ENCODE assay signal across 1 cellular context in the genomic region with DNA sequence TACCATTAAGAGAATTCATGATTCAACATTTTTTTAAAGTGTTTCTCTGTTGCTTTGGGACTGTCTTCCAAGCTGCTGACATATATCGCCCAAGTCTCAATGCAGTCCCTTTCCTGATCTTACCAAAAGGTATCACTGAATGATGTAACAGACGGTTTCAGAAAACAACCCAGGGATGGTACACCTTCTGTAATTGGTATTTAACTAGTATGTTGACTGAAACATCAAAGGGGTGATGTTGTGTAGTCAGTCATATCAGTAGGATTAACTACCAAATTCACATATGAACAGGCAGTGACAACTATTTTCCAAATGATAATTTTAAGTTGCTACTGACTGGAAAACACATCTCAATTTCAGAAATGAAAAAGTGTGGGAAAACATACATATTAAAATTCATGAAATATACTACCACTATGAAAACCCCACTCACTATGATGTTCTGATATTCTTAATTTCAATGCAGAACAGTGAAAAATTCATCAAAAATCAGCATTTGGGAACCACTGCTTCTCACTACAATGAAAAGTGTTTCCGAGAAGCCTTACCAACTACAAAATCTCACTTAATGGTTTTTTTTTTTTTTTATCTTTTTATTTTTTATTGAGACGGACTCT.
A peak's percentile ranks its signal among the peaks of the same experiment; 100 is the strongest.
TF ChIP-seq lines count a peak whose summit lies in the region.

No MANE protein-coding gene starts in this region.

TF ChIP-seq in HepG2, 621 proteins besides CTCF, POLR2A, EP300 and RAD21:
- TF ChIP-seq, protein P1, sequence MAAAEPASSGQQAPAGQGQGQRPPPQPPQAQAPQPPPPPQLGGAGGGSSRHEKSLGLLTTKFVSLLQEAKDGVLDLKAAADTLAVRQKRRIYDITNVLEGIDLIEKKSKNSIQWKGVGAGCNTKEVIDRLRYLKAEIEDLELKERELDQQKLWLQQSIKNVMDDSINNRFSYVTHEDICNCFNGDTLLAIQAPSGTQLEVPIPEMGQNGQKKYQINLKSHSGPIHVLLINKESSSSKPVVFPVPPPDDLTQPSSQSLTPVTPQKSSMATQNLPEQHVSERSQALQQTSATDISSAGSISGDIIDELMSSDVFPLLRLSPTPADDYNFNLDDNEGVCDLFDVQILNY (CRISPR knock-in tag; conservative IDR thresholded peaks at IDR 0.05) = no peak
- TF ChIP-seq, protein P2, sequence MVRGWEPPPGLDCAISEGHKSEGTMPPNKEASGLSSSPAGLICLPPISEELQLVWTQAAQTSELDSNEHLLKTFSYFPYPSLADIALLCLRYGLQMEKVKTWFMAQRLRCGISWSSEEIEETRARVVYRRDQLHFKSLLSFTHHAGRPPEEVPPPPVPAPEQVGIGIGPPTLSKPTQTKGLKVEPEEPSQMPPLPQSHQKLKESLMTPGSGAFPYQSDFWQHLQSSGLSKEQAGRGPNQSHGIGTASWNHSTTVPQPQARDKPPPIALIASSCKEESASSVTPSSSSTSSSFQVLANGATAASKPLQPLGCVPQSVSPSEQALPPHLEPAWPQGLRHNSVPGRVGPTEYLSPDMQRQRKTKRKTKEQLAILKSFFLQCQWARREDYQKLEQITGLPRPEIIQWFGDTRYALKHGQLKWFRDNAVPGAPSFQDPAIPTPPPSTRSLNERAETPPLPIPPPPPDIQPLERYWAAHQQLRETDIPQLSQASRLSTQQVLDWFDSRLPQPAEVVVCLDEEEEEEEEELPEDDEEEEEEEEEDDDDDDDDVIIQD (CRISPR knock-in tag; IDR thresholded peaks at IDR 0.05; ENCODE audit: low read depth) = peak; percentile 39; the same call in 1 of the 2 replicates
